Comparison of ENCODE assay signal across 8 cellular contexts in the genomic region with DNA sequence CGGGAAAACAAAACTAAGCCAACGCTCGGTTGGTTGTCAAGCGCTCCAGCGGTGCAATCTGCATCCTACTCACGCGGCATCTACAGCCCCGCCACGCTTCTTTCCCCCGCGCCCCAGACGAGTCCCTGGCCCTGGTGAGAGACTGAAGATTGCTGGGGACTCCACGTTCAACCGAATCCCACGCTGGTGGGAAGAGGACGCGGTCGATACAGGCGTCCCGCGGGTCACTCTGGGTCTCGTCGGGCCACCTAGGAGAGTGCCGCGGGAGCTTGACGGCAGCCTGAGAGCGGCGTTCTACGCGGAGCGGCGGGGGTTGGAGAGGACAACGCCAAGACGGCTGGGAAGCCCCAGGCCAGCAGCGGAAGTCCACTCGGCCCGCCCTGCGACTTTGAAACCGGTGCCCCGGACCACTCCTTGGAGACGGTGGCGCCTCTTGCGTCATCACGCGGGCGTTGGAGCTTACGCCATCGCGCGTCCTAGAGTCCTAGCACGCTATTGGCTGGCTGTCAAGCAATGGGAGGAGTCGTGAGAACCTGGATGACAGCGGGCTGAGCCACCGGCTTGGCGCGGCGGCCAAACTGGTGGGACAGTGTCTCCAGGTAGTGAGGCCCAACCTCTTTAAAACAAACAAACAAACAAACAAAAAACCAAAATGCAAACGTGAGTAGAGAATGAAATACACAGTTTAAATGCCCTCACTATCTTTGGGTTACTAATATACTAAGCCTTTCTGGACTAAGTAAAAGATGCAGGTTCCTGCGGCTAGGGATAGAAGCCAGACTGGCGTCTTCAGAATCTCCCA. TPM values are rescaled to one million over a fixed set of nuclear protein-coding genes. Genes with fewer than 3 reads are reported as not detected.
DNase-seq lines count a peak whose midpoint lies in the region; ATAC-seq and TF ChIP-seq lines count a peak whose summit lies in the region.

A gene (minus strand): TSS at position 367 of the 802 bp plus-strand sequence. CDS start 436 bp downstream, outside the sequence.

- no peaks in the 10 kb centered on the region for H3K27me3 ChIP-seq in left lung

- ATAC-seq in GM19372 (IDR thresholded peaks at IDR 0.05; ENCODE audit: low read depth, unreplicated experiment) (peak; percentile 87), HG03558 (IDR thresholded peaks at IDR 0.05; ENCODE audit: extremely low read depth, unreplicated experiment) (peak; percentile 89), left lung (peak; percentile 98)

- intact Hi-C loops in left lung (cut with DNase I), result no loop called here

- TF ChIP-seq CTCF in left lung (IDR thresholded peaks at IDR 0.05), result no peak

- peak within 1 kb of the TSS; percentile 63 to 65 for H3K4me3 ChIP-seq in left lung

- H3K9me3 ChIP-seq in left lung, result no peaks in the 10 kb centered on the region

- peak within 1 kb of the TSS; percentile 95 to 98 for H3K27ac ChIP-seq in left lung

- DNase-seq in C1 segment of cervical spinal cord (lab: John Stamatoyannopoulos, UW) (peak; percentile 53 to 98 (median 92)), NCI-H748 treated with DMSO at 0.1 percent for 48 hours (lab: John Stamatoyannopoulos, UW) (peak; percentile 78), dermis blood vessel endothelial cell (peak; percentile 99), left lung (peak; percentile 99 to 100)
- DNase-seq in activated CD4-positive, alpha-beta T cell treated with anti-CD3 and anti-CD28 coated beads, Interleukin-2, amount 50 U/mL, for 24 hours (ENCODE audit: low read depth in 1 of 2, low spot score in 1 of 2), result peak; percentile 88 to 94
- peak; percentile 93 to 94 for DNase-seq in stimulated activated CD4-positive, alpha-beta T cell treated with anti-CD3 and anti-CD28 coated beads, Interleukin-2, amount 100 ng/mL, for 48 hours

- H3K36me3 ChIP-seq in left lung, result no peaks in the 10 kb centered on the region

- H3K4me1 ChIP-seq in left lung, result peaks cover 7 to 64% of the 10 kb centered on the region in 2 donors

RNA-seq across cellular contexts. Expression of the gene that starts here (rescaled TPM):
- total RNA-seq in dermis blood vessel endothelial cell, result 11.1 and 12.6 TPM in 2 replicates
- 10 to 100 TPM; 12.4 to 16.6 TPM for total RNA-seq in left lung

Comparison
In these comparisons a context has a peak if more than half of its experiments do, and no peak if none do; other contexts are left out.
1. Peak in every context shown above with its lines: DNase-seq, ATAC-seq, H3K4me3 ChIP-seq and H3K27ac ChIP-seq.